In the genomic region with DNA sequence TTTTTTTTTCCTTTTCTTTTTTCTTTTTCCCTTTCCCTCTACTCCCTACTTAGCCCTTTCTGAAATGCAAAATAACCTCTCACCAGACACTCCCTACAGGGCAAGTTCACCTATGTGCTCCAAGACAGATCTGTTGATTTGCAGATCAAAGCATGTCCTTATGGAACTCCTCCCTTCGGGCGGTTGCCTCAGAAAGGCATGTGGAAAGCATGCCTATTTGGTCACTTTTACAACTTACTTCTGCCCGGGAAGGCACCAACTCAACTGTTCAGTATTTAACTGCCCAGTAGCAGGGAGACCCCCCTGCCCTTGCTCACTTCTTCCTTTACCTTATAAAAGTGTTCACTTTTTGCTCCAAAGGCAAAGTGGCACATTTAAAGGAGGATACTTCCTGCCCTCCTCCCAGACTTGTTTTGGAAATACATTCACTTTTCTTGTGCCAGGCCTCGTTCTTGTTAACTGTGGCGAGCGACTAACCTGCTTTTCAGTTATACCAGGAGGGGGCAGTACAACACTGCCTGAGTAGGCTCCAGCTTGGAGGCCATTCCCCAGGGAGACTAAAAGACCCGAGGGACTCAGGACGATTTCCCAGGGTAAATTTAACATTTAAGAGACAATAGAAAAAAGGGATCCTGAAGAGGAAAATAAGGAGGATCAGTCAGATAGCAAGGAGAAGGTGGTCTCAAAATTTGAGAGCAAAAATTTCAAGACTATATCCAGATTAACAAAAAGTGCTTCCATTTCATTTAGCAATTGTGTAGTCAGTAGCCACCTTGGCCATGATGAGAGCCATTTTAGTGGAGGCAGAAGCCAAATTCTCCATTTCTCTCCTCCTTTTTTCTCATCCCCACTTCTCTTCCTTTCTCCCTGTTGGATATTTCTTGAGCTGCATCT, we compare ENCODE assay signal across 8 cellular contexts. TPM values are rescaled to one million over a fixed set of nuclear protein-coding genes. Genes with fewer than 3 reads are reported as not detected.
DNase-seq lines count a peak whose midpoint lies in the region; ATAC-seq and TF ChIP-seq lines count a peak whose summit lies in the region.

No MANE protein-coding gene starts in this region.

- H3K9me3 ChIP-seq in DOHH2 (ENCODE audit: control insufficient read depth, insufficient read depth, low read length) (no peaks in the 10 kb centered on the region), cardiac muscle cell (ENCODE audit: low read depth) (no peaks in the 10 kb centered on the region), trophoblast cell (ENCODE audit: insufficient read depth, low read depth, low read length) (no peaks in the 10 kb centered on the region)

- peak overlapping the region; percentile 1 for H4K91ac ChIP-seq in trophoblast cell (ENCODE audit: low read depth, low read length)

- H3K36me3 ChIP-seq in DOHH2 (ENCODE audit: control insufficient read depth, low read length) (no peaks in the 10 kb centered on the region), cardiac muscle cell (no peaks in the 10 kb centered on the region), trophoblast cell (ENCODE audit: control insufficient read depth in 1 of 2, insufficient read depth in 2 of 2, low read length in 2 of 2) (no peaks in the 10 kb centered on the region)

- H3K9me3 Mint-ChIP-seq in activated naive CD8-positive, alpha-beta T cell treated with anti-CD3 and anti-CD28 coated beads, Interleukin-2, amount 50 U/mL, for 24 hours = peaks cover 3% of the 10 kb centered on the region

- H3K27me3 ChIP-seq in DOHH2 (ENCODE audit: control insufficient read depth, low read length) = peaks cover 13% of the 10 kb centered on the region
- peaks cover 6% of the 10 kb centered on the region for H3K27me3 ChIP-seq in cardiac muscle cell
- no peaks in the 10 kb centered on the region for H3K27me3 ChIP-seq in trophoblast cell (ENCODE audit: insufficient read depth, low read length)

- no peaks in the 10 kb centered on the region for H3K27me3 Mint-ChIP-seq in activated naive CD8-positive, alpha-beta T cell treated with anti-CD3 and anti-CD28 coated beads, Interleukin-2, amount 50 U/mL, for 24 hours

- no peak overlapping the region for H3K4ac ChIP-seq in trophoblast cell (ENCODE audit: low read depth, low read length)

- H3K36me3 Mint-ChIP-seq in activated naive CD8-positive, alpha-beta T cell treated with anti-CD3 and anti-CD28 coated beads, Interleukin-2, amount 50 U/mL, for 24 hours (ENCODE audit: low read depth) = peaks cover 2% of the 10 kb centered on the region

- H2AK5ac ChIP-seq in trophoblast cell (ENCODE audit: low read length) = no peak overlapping the region

- peak overlapping the region; percentile 11 for H2BK5ac ChIP-seq in trophoblast cell (ENCODE audit: low read depth, low read length, poor library complexity)

- H3K4me2 ChIP-seq in DOHH2 (ENCODE audit: low read length) (no peak overlapping the region), trophoblast cell (ENCODE audit: low read length) (peak overlapping the region; percentile 44)

- DNase-seq in RWPE1 (ENCODE audit: low spot score) (peak; percentile 57), cardiac muscle cell (ENCODE audit: low read depth in 1 of 2, low spot score in 1 of 2) (peak; percentile 84 to 90), trophoblast cell (peak; percentile 79 to 89)
- peak; percentile 63 for DNase-seq in activated naive CD8-positive, alpha-beta T cell treated with anti-CD3 and anti-CD28 coated beads, Interleukin-2, amount 50 U/mL, for 24 hours

- no peak overlapping the region for H3K23ac ChIP-seq in trophoblast cell (ENCODE audit: low read length)

- H4K12ac ChIP-seq in trophoblast cell (ENCODE audit: low read depth, low read length) = no peak overlapping the region

- no peak overlapping the region for H2BK12ac ChIP-seq in trophoblast cell (ENCODE audit: low read length)

- ATAC-seq in GM21737 (IDR thresholded peaks at IDR 0.05; ENCODE audit: unreplicated experiment) (peak; percentile 58), HG03457 (IDR thresholded peaks at IDR 0.05; ENCODE audit: unreplicated experiment) (no peak)
- ATAC-seq in activated naive CD8-positive, alpha-beta T cell treated with anti-CD3 and anti-CD28 coated beads, Interleukin-2, amount 50 U/mL, for 24 hours = peak; percentile 64

- H2AFZ ChIP-seq in trophoblast cell (ENCODE audit: insufficient read depth, low read length, poor library complexity) = no peak overlapping the region

- H3K9ac ChIP-seq in trophoblast cell (ENCODE audit: low read length) = no peak overlapping the region

- POLR2A ChIA-PET in RWPE1 (lab: Yijun Ruan, JAX; ENCODE audit: low non-redundant PET) = no interaction called here

- CTCF ChIA-PET in RWPE1 (lab: Yijun Ruan, JAX) = interaction anchor here (0.5 to 1.4 kb wide), 12 partner anchors 23 to 274 kb away, joined by 3 to 7 read pairs (median 4); no protein-coding TSS in a partner anchor

- WGBS in trophoblast cell (ENCODE audit: extremely low coverage, insufficient coverage, insufficient read length) = no CpG with 5 or more reads among the region's 8 CpGs

- no peaks in the 10 kb centered on the region for H3K79me2 ChIP-seq in DOHH2 (ENCODE audit: control insufficient read depth, low read length)
- no peaks in the 10 kb centered on the region for H3K79me2 ChIP-seq in trophoblast cell (ENCODE audit: control insufficient read depth, insufficient read depth, low read length, poor library complexity)

- no peak overlapping the region for H4K8ac ChIP-seq in trophoblast cell (ENCODE audit: low read depth, low read length)

- H3K4me1 ChIP-seq in DOHH2 (ENCODE audit: control insufficient read depth, low read length) = peaks cover 10% of the 10 kb centered on the region
- peaks cover 8% of the 10 kb centered on the region for H3K4me1 ChIP-seq in cardiac muscle cell (ENCODE audit: low read depth)
- H3K4me1 ChIP-seq in trophoblast cell (ENCODE audit: control insufficient read depth in 1 of 2, insufficient read depth in 2 of 2, low read length in 2 of 2) = peaks cover 5 to 10% of the 10 kb centered on the region in 2 experiments

- no peak overlapping the region for H3K27ac ChIP-seq in DOHH2 (ENCODE audit: low read depth, low read length)
- no peak overlapping the region for H3K27ac ChIP-seq in RWPE1
- peak overlapping the region; percentile 72 for H3K27ac ChIP-seq in cardiac muscle cell
- H3K27ac ChIP-seq in trophoblast cell (ENCODE audit: low read depth, low read length) = peak overlapping the region; percentile 63

- no peak overlapping the region for H3K27ac Mint-ChIP-seq in activated naive CD8-positive, alpha-beta T cell treated with anti-CD3 and anti-CD28 coated beads, Interleukin-2, amount 50 U/mL, for 24 hours

- no peaks in the 10 kb centered on the region for H3F3A ChIP-seq in DOHH2 (ENCODE audit: control insufficient read depth, insufficient read depth)

- no peak overlapping the region for H2BK120ac ChIP-seq in trophoblast cell (ENCODE audit: insufficient read depth, low read length, poor library complexity)

- H3K18ac ChIP-seq in trophoblast cell (ENCODE audit: low read length) = no peak overlapping the region

- H3K14ac ChIP-seq in trophoblast cell (ENCODE audit: low read length) = no peak overlapping the region

- no peaks in the 10 kb centered on the region for H3K9me2 ChIP-seq in DOHH2 (replicated peaks; ENCODE audit: control insufficient read depth, low read length)

- no peaks in the 10 kb centered on the region for H4K20me1 ChIP-seq in DOHH2 (ENCODE audit: control insufficient read depth, insufficient read depth, low read depth, low read length)

- peaks cover 30% of the 10 kb centered on the region for H3K4me1 Mint-ChIP-seq in activated naive CD8-positive, alpha-beta T cell treated with anti-CD3 and anti-CD28 coated beads, Interleukin-2, amount 50 U/mL, for 24 hours

- H3K4me3 ChIP-seq in DOHH2 (ENCODE audit: low read length) = no peak overlapping the region
- H3K4me3 ChIP-seq in cardiac muscle cell = no peak overlapping the region
- no peak overlapping the region for H3K4me3 ChIP-seq in trophoblast cell (ENCODE audit: low read depth, low read length)

- no peak overlapping the region for H3K4me3 Mint-ChIP-seq in activated naive CD8-positive, alpha-beta T cell treated with anti-CD3 and anti-CD28 coated beads, Interleukin-2, amount 50 U/mL, for 24 hours

- H3K79me1 ChIP-seq in trophoblast cell (ENCODE audit: low read length) = peaks cover 3% of the 10 kb centered on the region

- peak; percentile 98 for TF ChIP-seq CTCF in DOHH2 (IDR thresholded peaks at IDR 0.05; ENCODE audit: low read depth, low read length, poor library complexity, severe bottlenecking)
- peak; percentile 95 for TF ChIP-seq CTCF in LNCAP (IDR thresholded peaks at IDR 0.05)
- peak; percentile 49 for TF ChIP-seq CTCF in RWPE1 (conservative IDR thresholded peaks at IDR 0.05; ENCODE audit: low read depth)
- peak; percentile 82 for TF ChIP-seq CTCF in cardiac muscle cell (IDR thresholded peaks at IDR 0.05; ENCODE audit: low read depth, low read length)

RNA-seq across cellular contexts. Expression of gene SLAMF7, which starts 12.3 kb away (rescaled TPM):
- total RNA-seq in cardiac muscle cell = not detected in 2 replicates
- polyA plus RNA-seq in cardiac muscle cell = 0.25 TPM in 1 of 2 replicates, not detected in the other
- polyA plus RNA-seq in trophoblast cell (2013) = 0.12 and 0.15 TPM in 2 replicates

RNA-seq across cellular contexts. Expression of gene CD48, which starts 15.1 kb away (rescaled TPM):
- not detected in 2 replicates for total RNA-seq in cardiac muscle cell
- 0.26 TPM in 1 of 2 replicates, not detected in the other for polyA plus RNA-seq in cardiac muscle cell
- polyA plus RNA-seq in trophoblast cell (2013) = not detected in 2 replicates

Comparison
In these comparisons a context has a peak if more than half of its experiments do, and no peak if none do; other contexts are left out.
1. H3K27ac ChIP-seq: peak in cardiac muscle cell (single experiment) and trophoblast cell (single experiment); none in DOHH2 (single experiment) and RWPE1 (single experiment).
2. Peak in every context shown above with its lines, with median percentiles within 50 percentile points of each other: CTCF ChIP-seq and DNase-seq.